In genomic region chr6:32830017-32830416, GRCh38 we compare ENCODE assay signal across 28 cellular contexts. TPM values are rescaled to one million over a fixed set of nuclear protein-coding genes. Genes with fewer than 3 reads are reported as not detected.
DNase-seq lines count a peak whose midpoint lies in the region; ATAC-seq and TF ChIP-seq lines count a peak whose summit lies in the region.
"Had no signal": no experiment of that assay in that cellular context is flagged by ENCODE, and none has a peak within 500 bp of the region (broad histone marks: within the 10 kb centered on the region; RNA-seq: fewer than 3 reads in every experiment).

No MANE protein-coding gene starts in this region.

- no peaks in the 10 kb centered on the region for H3K4me1 ChIP-seq in upper lobe of right lung

- H3K4me3 Mint-ChIP-seq in activated CD4-positive, alpha-beta T cell treated with anti-CD3 and anti-CD28 coated beads, Interleukin-2, amount 10 ng/mL, durations not matched to agents 24 days and 14 days: no peak overlapping the region
- no peak overlapping the region for H3K4me3 Mint-ChIP-seq in stimulated activated naive CD8-positive, alpha-beta T cell treated with anti-CD3 and anti-CD28 coated beads, Interleukin-15, Interleukin-2, amounts not matched to agents 100 ng/mL and 50 ng/mL, for 24 hours
- H3K4me3 Mint-ChIP-seq in stimulated activated naive CD8-positive, alpha-beta T cell treated with anti-CD3 and anti-CD28 coated beads, Interleukin-15, amount 100 ng/mL, for 72 hours: no peak overlapping the region
- no peak overlapping the region for H3K4me3 Mint-ChIP-seq in naive thymus-derived CD8-positive, alpha-beta T cell
- H3K4me3 Mint-ChIP-seq: CD14-positive monocyte had no signal

- H3K27me3 Mint-ChIP-seq in activated CD4-positive, alpha-beta T cell treated with anti-CD3 and anti-CD28 coated beads, Interleukin-2, amount 10 ng/mL, durations not matched to agents 24 days and 14 days: no peaks in the 10 kb centered on the region
- H3K27me3 Mint-ChIP-seq in stimulated activated naive CD8-positive, alpha-beta T cell treated with anti-CD3 and anti-CD28 coated beads, Interleukin-15, Interleukin-2, amounts not matched to agents 100 ng/mL and 50 ng/mL, for 24 hours: no peaks in the 10 kb centered on the region
- H3K27me3 Mint-ChIP-seq in stimulated activated naive CD8-positive, alpha-beta T cell treated with anti-CD3 and anti-CD28 coated beads, Interleukin-15, amount 100 ng/mL, for 72 hours: no peaks in the 10 kb centered on the region
- H3K27me3 Mint-ChIP-seq in naive thymus-derived CD8-positive, alpha-beta T cell: no peaks in the 10 kb centered on the region

- POLR2A ChIA-PET in naive thymus-derived CD8-positive, alpha-beta T cell (lab: Charles Lee): no interaction called here

- peaks cover 77% of the 10 kb centered on the region for H3K36me3 Mint-ChIP-seq in activated CD4-positive, alpha-beta T cell treated with anti-CD3 and anti-CD28 coated beads, Interleukin-2, amount 10 ng/mL, durations not matched to agents 24 days and 14 days (ENCODE audit: low read depth)
- peaks cover 83% of the 10 kb centered on the region for H3K36me3 Mint-ChIP-seq in stimulated activated naive CD8-positive, alpha-beta T cell treated with anti-CD3 and anti-CD28 coated beads, Interleukin-15, Interleukin-2, amounts not matched to agents 100 ng/mL and 50 ng/mL, for 24 hours (ENCODE audit: low read depth)
- peaks cover 7 to 77% (median 24%) of the 10 kb centered on the region in 3 donors for H3K36me3 Mint-ChIP-seq in naive thymus-derived CD8-positive, alpha-beta T cell

- no peaks in the 10 kb centered on the region for H3K9me3 ChIP-seq in upper lobe of right lung
- H3K9me3 ChIP-seq: BE2C had no signal

- TF ChIP-seq CTCF in upper lobe of right lung (IDR thresholded peaks at IDR 0.05): no peak

- peaks cover 60% of the 10 kb centered on the region for H3K36me3 ChIP-seq in upper lobe of right lung
- H3K36me3 ChIP-seq: BE2C had no signal

- no peaks in the 10 kb centered on the region for H3K27me3 ChIP-seq in upper lobe of right lung

- peaks cover 5% of the 10 kb centered on the region for H3K9me3 Mint-ChIP-seq in activated CD4-positive, alpha-beta T cell treated with anti-CD3 and anti-CD28 coated beads, Interleukin-2, amount 10 ng/mL, durations not matched to agents 24 days and 14 days
- H3K9me3 Mint-ChIP-seq in stimulated activated naive CD8-positive, alpha-beta T cell treated with anti-CD3 and anti-CD28 coated beads, Interleukin-15, Interleukin-2, amounts not matched to agents 100 ng/mL and 50 ng/mL, for 24 hours: no peaks in the 10 kb centered on the region
- H3K9me3 Mint-ChIP-seq in stimulated activated naive CD8-positive, alpha-beta T cell treated with anti-CD3 and anti-CD28 coated beads, Interleukin-15, amount 100 ng/mL, for 72 hours: no peaks in the 10 kb centered on the region
- H3K9me3 Mint-ChIP-seq in naive thymus-derived CD8-positive, alpha-beta T cell: no peaks in the 10 kb centered on the region
- H3K9me3 Mint-ChIP-seq: CD14-positive monocyte had no signal

- H3K27ac ChIP-seq in upper lobe of right lung: no peak overlapping the region

- no peak overlapping the region for H3K4me3 ChIP-seq in upper lobe of right lung

- peak overlapping the region; percentile 22 for H3K27ac Mint-ChIP-seq in activated CD4-positive, alpha-beta T cell treated with anti-CD3 and anti-CD28 coated beads, Interleukin-2, amount 10 ng/mL, durations not matched to agents 24 days and 14 days
- peak overlapping the region; percentile 50 for H3K27ac Mint-ChIP-seq in stimulated activated naive CD8-positive, alpha-beta T cell treated with anti-CD3 and anti-CD28 coated beads, Interleukin-15, Interleukin-2, amounts not matched to agents 100 ng/mL and 50 ng/mL, for 24 hours
- H3K27ac Mint-ChIP-seq in stimulated activated naive CD8-positive, alpha-beta T cell treated with anti-CD3 and anti-CD28 coated beads, Interleukin-15, amount 100 ng/mL, for 72 hours: peak overlapping the region in 1 of 2 donors; percentile 71
- peak overlapping the region in 8 of 10 donors; percentile 14 to 71 (median 46) for H3K27ac Mint-ChIP-seq in naive thymus-derived CD8-positive, alpha-beta T cell

- intact Hi-C loops in activated CD4-positive, alpha-beta T cell treated with anti-CD3 and anti-CD28 coated beads, Interleukin-2, amount 10 ng/mL, durations not matched to agents 24 days and 14 days (cut with micrococcal nuclease): no loop called here
- intact Hi-C loops in upper lobe of right lung (cut with DNase I): no loop called here

- H3K4me1 Mint-ChIP-seq in activated CD4-positive, alpha-beta T cell treated with anti-CD3 and anti-CD28 coated beads, Interleukin-2, amount 10 ng/mL, durations not matched to agents 24 days and 14 days: peaks cover 57% of the 10 kb centered on the region
- H3K4me1 Mint-ChIP-seq in stimulated activated naive CD8-positive, alpha-beta T cell treated with anti-CD3 and anti-CD28 coated beads, Interleukin-15, Interleukin-2, amounts not matched to agents 100 ng/mL and 50 ng/mL, for 24 hours (ENCODE audit: low read depth): peaks cover 67% of the 10 kb centered on the region
- peaks cover 82% of the 10 kb centered on the region for H3K4me1 Mint-ChIP-seq in stimulated activated naive CD8-positive, alpha-beta T cell treated with anti-CD3 and anti-CD28 coated beads, Interleukin-15, amount 100 ng/mL, for 72 hours
- H3K4me1 Mint-ChIP-seq in naive thymus-derived CD8-positive, alpha-beta T cell: peaks cover 21 to 51% (median 33%) of the 10 kb centered on the region in 4 donors

- ATAC-seq in stimulated activated naive CD8-positive, alpha-beta T cell treated with anti-CD3 and anti-CD28 coated beads, Interleukin-15, amount 100 ng/mL, for 72 hours: no peak
- ATAC-seq in naive thymus-derived CD8-positive, alpha-beta T cell: no peak
- peak; percentile 10 for ATAC-seq in upper lobe of right lung
- no peak for ATAC-seq in HG03108 (IDR thresholded peaks at IDR 0.05; ENCODE audit: unreplicated experiment)

- peak; percentile 44 for DNase-seq in activated CD4-positive, alpha-beta T cell treated with anti-CD3 and anti-CD28 coated beads, Interleukin-2, amount 10 ng/mL, durations not matched to agents 24 days and 14 days
- DNase-seq in activated CD4-positive, alpha-beta T cell treated with anti-CD3 and anti-CD28 coated beads for 48 hours: no peak
- no peak for DNase-seq in stimulated activated naive CD8-positive, alpha-beta T cell treated with anti-CD3 and anti-CD28 coated beads, Interleukin-15, amount 100 ng/mL, for 72 hours
- no peak for DNase-seq in naive thymus-derived CD8-positive, alpha-beta T cell
- no peak for DNase-seq in upper lobe of right lung
- no peak for DNase-seq in H4 (ENCODE audit: low spot score)
- DNase-seq: 8988T, ACHN, BE2C, DMS153, DND-41, GOT3, HCEC 1CT, Karpas-422, NCI-H1092 treated with DMSO at 0.1 percent for 48 hours, NCI-H1436, NCI-H187, NCI-H2081 treated with DMSO at 0.1 percent for 48 hours, NCI-H2171, NCI-H226, NCI-H510A, NCI-H69, Right ventricle myocardium superior, RPMI8226 had no signal

RNA-seq across cellular contexts. Expression of gene TAP2, which starts 8.5 kb away (rescaled TPM):
- 152 and 163 TPM in 2 replicates for total RNA-seq in activated CD4-positive, alpha-beta T cell treated with anti-CD3 and anti-CD28 coated beads, Interleukin-2, amount 10 ng/mL, durations not matched to agents 24 days and 14 days
- 100 to 1,000 TPM in 1 of 2 experiments, 10 to 100 TPM in 1; 96.2 to 117 TPM for total RNA-seq in naive thymus-derived CD8-positive, alpha-beta T cell
- polyA plus RNA-seq in naive thymus-derived CD8-positive, alpha-beta T cell: 10 to 100 TPM; 24.2 to 36.6 (median 25.3) TPM
- 56.4 TPM for total RNA-seq in upper lobe of right lung
- 27.4 and 29.8 TPM in 2 replicates for total RNA-seq in H4 (2014; rRNA removed; shearing (Covaris generic))

RNA-seq across cellular contexts. Expression of gene HLA-DOB, which starts 13.2 kb away (rescaled TPM):
- 2.8 and 4.2 TPM in 2 replicates for total RNA-seq in activated CD4-positive, alpha-beta T cell treated with anti-CD3 and anti-CD28 coated beads, Interleukin-2, amount 10 ng/mL, durations not matched to agents 24 days and 14 days
- 1 to 10 TPM; 3.9 to 5.6 TPM for total RNA-seq in naive thymus-derived CD8-positive, alpha-beta T cell
- under 1 TPM in 2 of 3 donors, not detected in 1; 0.43 to 0.75 TPM for polyA plus RNA-seq in naive thymus-derived CD8-positive, alpha-beta T cell
- total RNA-seq in upper lobe of right lung: 0.64 TPM
- total RNA-seq in H4 (2014; rRNA removed; shearing (Covaris generic)): not detected in 2 replicates
- total RNA-seq: HT-29, Right ventricle myocardium superior had no signal

RNA-seq across cellular contexts. Expression of gene PSMB8, which starts 13.8 kb away (rescaled TPM):
- total RNA-seq in activated CD4-positive, alpha-beta T cell treated with anti-CD3 and anti-CD28 coated beads, Interleukin-2, amount 10 ng/mL, durations not matched to agents 24 days and 14 days: 342 and 353 TPM in 2 replicates
- total RNA-seq in naive thymus-derived CD8-positive, alpha-beta T cell: 100 to 1,000 TPM; 133 to 138 TPM
- polyA plus RNA-seq in naive thymus-derived CD8-positive, alpha-beta T cell: 100 to 1,000 TPM; 350 to 386 (median 386) TPM
- total RNA-seq in upper lobe of right lung: 86.9 TPM
- total RNA-seq in H4 (2014; rRNA removed; shearing (Covaris generic)): 210 and 212 TPM in 2 replicates

RNA-seq across cellular contexts. Expression of gene TAP1, which starts 23.5 kb away (rescaled TPM):
- total RNA-seq in activated CD4-positive, alpha-beta T cell treated with anti-CD3 and anti-CD28 coated beads, Interleukin-2, amount 10 ng/mL, durations not matched to agents 24 days and 14 days: 275 and 283 TPM in 2 replicates
- total RNA-seq in naive thymus-derived CD8-positive, alpha-beta T cell: 100 to 1,000 TPM; 113 TPM
- 100 to 1,000 TPM; 197 to 283 (median 230) TPM for polyA plus RNA-seq in naive thymus-derived CD8-positive, alpha-beta T cell
- 60.4 TPM for total RNA-seq in upper lobe of right lung
- 60.9 and 66.1 TPM in 2 replicates for total RNA-seq in H4 (2014; rRNA removed; shearing (Covaris generic))

RNA-seq across cellular contexts. Expression of gene PSMB9, which starts 24.0 kb away (rescaled TPM):
- total RNA-seq in activated CD4-positive, alpha-beta T cell treated with anti-CD3 and anti-CD28 coated beads, Interleukin-2, amount 10 ng/mL, durations not matched to agents 24 days and 14 days: 249 and 257 TPM in 2 replicates
- total RNA-seq in naive thymus-derived CD8-positive, alpha-beta T cell: 100 to 1,000 TPM; 102 to 104 TPM
- 100 to 1,000 TPM; 402 to 432 (median 424) TPM for polyA plus RNA-seq in naive thymus-derived CD8-positive, alpha-beta T cell
- 47.2 TPM for total RNA-seq in upper lobe of right lung
- 120 and 150 TPM in 2 replicates for total RNA-seq in H4 (2014; rRNA removed; shearing (Covaris generic))
